18 cellular contexts compared by ENCODE assay signal in genomic region chr10:60267802-60268201, GRCh38.
DNase-seq lines count a peak whose midpoint lies in the region; ATAC-seq, FAIRE-seq and TF ChIP-seq lines count a peak whose summit lies in the region.
"Had no signal": no experiment of that assay in that cellular context is flagged by ENCODE, and none has a peak within 500 bp of the region (broad histone marks: within the 10 kb centered on the region; RNA-seq: fewer than 3 reads in every experiment).

No MANE protein-coding gene starts in this region.

- intact Hi-C loops in Right ventricle myocardium inferior (cut with DNase I) = loop anchor here (1.0 kb wide), 1 partner anchor 31 kb away; no protein-coding TSS in a partner anchor
- intact Hi-C loops in cardiac septum (cut with DNase I) = no loop called here
- intact Hi-C loops in endothelial cell of umbilical vein (cut with micrococcal nuclease) = no loop called here
- intact Hi-C loops in activated CD4-positive, alpha-beta memory T cell treated with anti-CD3 and anti-CD28 coated beads for 36 hours (cut with micrococcal nuclease) = no loop called here

- no peaks in the 10 kb centered on the region for H3K9me1 ChIP-seq in endothelial cell of umbilical vein (replicated peaks; ENCODE audit: control insufficient read depth, extremely low read depth, insufficient read depth, low read length)

- H3K4me1 Mint-ChIP-seq in activated CD4-positive, alpha-beta memory T cell treated with anti-CD3 and anti-CD28 coated beads for 36 hours (ENCODE audit: low read depth) = no peaks in the 10 kb centered on the region

- DNase-seq in Right ventricle myocardium inferior (ENCODE audit: missing footprints) (no peak), cardiac septum (ENCODE audit: low spot score) (no peak), endothelial cell of umbilical vein (ENCODE audit: low read depth, low spot score) (no peak), right atrium auricular region (ENCODE audit: low spot score) (no peak), NCI-H2029 (lab: John Stamatoyannopoulos, UW) (no peak)
- DNase-seq in activated CD4-positive, alpha-beta memory T cell treated with anti-CD3 and anti-CD28 coated beads for 36 hours = no peak
- DNase-seq: CD4-positive, alpha-beta memory T cell; DMS153; GF-D8; GOT3; NCI-H1105; NCI-H2081 treated with DMSO at 0.1 percent for 48 hours; NCI-H526 treated with DMSO at 0.1 percent for 48 hours; SIG-M5 had no signal

- no peak overlapping the region for H3K4me3 Mint-ChIP-seq in activated CD4-positive, alpha-beta memory T cell treated with anti-CD3 and anti-CD28 coated beads for 36 hours
- H3K4me3 Mint-ChIP-seq: CD4-positive, alpha-beta memory T cell had no signal

- POLR2A ChIA-PET in endothelial cell of umbilical vein (lab: Charles Lee) = no interaction called here
- POLR2A ChIA-PET in activated CD4-positive, alpha-beta memory T cell treated with anti-CD3 and anti-CD28 coated beads for 36 hours (lab: Charles Lee) = no interaction called here

- BruUV-seq in endothelial cell of umbilical vein (replicated peaks; lab: Mats Ljungman, UMichigan) = no TSS peak

- CTCF ChIA-PET in endothelial cell of umbilical vein (lab: Charles Lee) = interaction anchor here (0.7 to 1.2 kb wide), 2 partner anchors 64 to 166 kb away, joined by 3 read pairs; no protein-coding TSS in a partner anchor
- CTCF ChIA-PET in activated CD4-positive, alpha-beta memory T cell treated with anti-CD3 and anti-CD28 coated beads for 36 hours (lab: Charles Lee) = no interaction called here

- H3K9me3 ChIP-seq in endothelial cell of umbilical vein (replicated peaks; ENCODE audit: control insufficient read depth, insufficient read depth, low read length) (no peaks in the 10 kb centered on the region), right atrium auricular region (no peaks in the 10 kb centered on the region)
- H3K9me3 ChIP-seq: BLaER1 had no signal

- no peak overlapping the region for H3K4me3 ChIP-seq in endothelial cell of umbilical vein (replicated peaks in 1 of 3; ENCODE audit: insufficient read depth in 1 of 3, low read depth in 1 of 3, low read length in 3 of 3)
- H3K4me3 ChIP-seq in right atrium auricular region = no peak overlapping the region
- H3K4me3 ChIP-seq: BLaER1 had no signal

- H3K27me3 ChIP-seq in endothelial cell of umbilical vein (ENCODE audit: control insufficient read depth in 2 of 2, insufficient read depth in 2 of 2, low read length in 2 of 2) (no peaks in the 10 kb centered on the region), right atrium auricular region (no peaks in the 10 kb centered on the region)
- H3K27me3 ChIP-seq: BLaER1 had no signal

- no peak overlapping the region for H3K9ac ChIP-seq in endothelial cell of umbilical vein (replicated peaks; ENCODE audit: extremely low read depth, insufficient read depth, low read length)
- H3K9ac ChIP-seq: BLaER1 had no signal

- H3K27me3 Mint-ChIP-seq in activated CD4-positive, alpha-beta memory T cell treated with anti-CD3 and anti-CD28 coated beads for 36 hours = no peaks in the 10 kb centered on the region
- H3K27me3 Mint-ChIP-seq: CD4-positive, alpha-beta memory T cell had no signal

- H3K27ac Mint-ChIP-seq in activated CD4-positive, alpha-beta memory T cell treated with anti-CD3 and anti-CD28 coated beads for 36 hours = no peak overlapping the region
- H3K27ac Mint-ChIP-seq: CD4-positive, alpha-beta memory T cell had no signal

- dilution Hi-C loops in endothelial cell of umbilical vein (cut with MboI; ENCODE audit: extremely low pct_ligation_motif_present, low sequenced_read_pairs) = no loop called here

- TF ChIP-seq CTCF in endothelial cell of umbilical vein (IDR thresholded peaks at IDR 0.05; ENCODE audit: extremely low read depth in 1 of 2, insufficient read depth in 1 of 2, low read depth in 1 of 2, low read length in 2 of 2) (no peak), right atrium auricular region (IDR thresholded peaks at IDR 0.05) (no peak)

- H3K36me3 ChIP-seq in endothelial cell of umbilical vein (ENCODE audit: control insufficient read depth in 2 of 2, extremely low read depth in 1 of 2, insufficient read depth in 2 of 2, low read length in 2 of 2) (no peaks in the 10 kb centered on the region), right atrium auricular region (peaks cover 10% of the 10 kb centered on the region)
- H3K36me3 ChIP-seq: BLaER1 had no signal

- H3K4me1 ChIP-seq in endothelial cell of umbilical vein (ENCODE audit: control insufficient read depth, extremely low read depth, insufficient read depth, low read length) (no peaks in the 10 kb centered on the region), right atrium auricular region (peaks cover 0 to 5% of the 10 kb centered on the region in 2 donors)

- H3K79me2 ChIP-seq in endothelial cell of umbilical vein (ENCODE audit: control insufficient read depth, insufficient read depth, low read length) = no peaks in the 10 kb centered on the region

- H3K4me2 ChIP-seq in endothelial cell of umbilical vein (ENCODE audit: insufficient read depth, low read length) = no peak overlapping the region
- H3K4me2 ChIP-seq: BLaER1 had no signal

- FAIRE-seq in endothelial cell of umbilical vein (lab: Jason Lieb, UNC) = no peak
- FAIRE-seq: A204.1, GM19239 had no signal

- ATAC-seq in Right ventricle myocardium inferior (peak; percentile 81), GM21786 (IDR thresholded peaks at IDR 0.05; ENCODE audit: unreplicated experiment) (no peak)

- H4K20me1 ChIP-seq in endothelial cell of umbilical vein (replicated peaks; ENCODE audit: control insufficient read depth, extremely low read depth, insufficient read depth, low read length) = no peaks in the 10 kb centered on the region
- H4K20me1 ChIP-seq: BLaER1 had no signal

- H3K9me3 Mint-ChIP-seq in activated CD4-positive, alpha-beta memory T cell treated with anti-CD3 and anti-CD28 coated beads for 36 hours = no peaks in the 10 kb centered on the region
- H3K9me3 Mint-ChIP-seq: CD4-positive, alpha-beta memory T cell had no signal

- no peak overlapping the region for H3K27ac ChIP-seq in endothelial cell of umbilical vein (ENCODE audit: insufficient read depth, low read depth, low read length)
- H3K27ac ChIP-seq in right atrium auricular region = peak overlapping the region; percentile 54 to 77
- H3K27ac ChIP-seq: BLaER1 had no signal

- TF ChIP-seq POLR2A in endothelial cell of umbilical vein (IDR thresholded peaks at IDR 0.05; ENCODE audit: low read depth, low read length) = no peak

- peak overlapping the region; percentile 38 for H2AFZ ChIP-seq in endothelial cell of umbilical vein (ENCODE audit: low read depth, low read length)

- peaks cover 10% of the 10 kb centered on the region for H3K36me3 Mint-ChIP-seq in activated CD4-positive, alpha-beta memory T cell treated with anti-CD3 and anti-CD28 coated beads for 36 hours

TF ChIP-seq in endothelial cell of umbilical vein, 7 proteins besides CTCF, POLR2A, EP300 and RAD21:
- no peak for TF ChIP-seq JUN (IDR thresholded peaks at IDR 0.05; ENCODE audit: borderline replicate concordance, insufficient read depth, insufficient read length, low read depth)
- no peak for TF ChIP-seq MAX (IDR thresholded peaks at IDR 0.05; ENCODE audit: insufficient read depth, insufficient read length)
- no peak for TF ChIP-seq EZH2 (IDR thresholded peaks at IDR 0.05; ENCODE audit: borderline replicate concordance, low read depth, low read length, severe bottlenecking)
- TF ChIP-seq POLR2AphosphoS5 (IDR thresholded peaks at IDR 0.05; ENCODE audit: insufficient read depth, low read depth, low read length) = no peak
- no peak for TF ChIP-seq FOS (IDR thresholded peaks at IDR 0.05; ENCODE audit: borderline replicate concordance, insufficient read depth, low read length)
- TF ChIP-seq MYC (IDR thresholded peaks at IDR 0.05; ENCODE audit: low read depth, low read length) = no peak
- TF ChIP-seq GATA2 (IDR thresholded peaks at IDR 0.05; ENCODE audit: insufficient read depth, insufficient read length, low read depth, low read length) = no peak
